In genomic region chr12:52139579-52140062, GRCh38 we compare ENCODE assay signal across 8 cellular contexts. TPM values are rescaled to one million over a fixed set of nuclear protein-coding genes. Genes with fewer than 3 reads are reported as not detected.
A peak's percentile ranks its signal among the peaks of the same experiment; 100 is the strongest.
DNase-seq lines count a peak whose midpoint lies in the region; ATAC-seq, FAIRE-seq and TF ChIP-seq lines count a peak whose summit lies in the region.

No MANE protein-coding gene starts in this region.

- ATAC-seq in HG03135 (IDR thresholded peaks at IDR 0.05; ENCODE audit: unreplicated experiment): no peak

- whole genome bisulfite sequencing in adrenal gland, 4 donors: 23 to 29% (median 27%) methylated on average over 5 of the region's 5 CpGs
- 18% methylated on average over 5 of the region's 5 CpGs for WGBS in liver

- peak; percentile 76 for FAIRE-seq in GM12891 (lab: Jason Lieb, UNC)

- CTCF ChIA-PET in AG04449 (lab: Yijun Ruan, JAX): interaction anchor here (0.7 to 11.1 kb wide), 17 partner anchors 9 to 841 kb away, joined by 3 to 87 read pairs (median 5); no protein-coding TSS in a partner anchor

- DNase-seq in AG04449 (ENCODE audit: low read depth, low spot score): no peak
- no peak for DNase-seq in GM12891 (ENCODE audit: insufficient read length, low spot score)
- peak; percentile 60 for DNase-seq in NCI-H2196 treated with DMSO at 0.1 percent for 48 hours (lab: John Stamatoyannopoulos, UW; ENCODE audit: unreplicated experiment)
- peak in 1 of 7 donors; percentile 47 for DNase-seq in adrenal gland
- no peak for DNase-seq in epidermal melanocyte (ENCODE audit: insufficient read length, low spot score)
- DNase-seq in activated effector memory CD4-positive, alpha-beta T cell treated with anti-CD3 and anti-CD28 coated beads, Interleukin-2, amount 50 U/mL, for 16 hours: no peak

- H3K9ac ChIP-seq in liver (ENCODE audit: low read depth in 1 of 2, low read length in 2 of 2): no peak overlapping the region

- TF ChIP-seq RAD21 in liver (IDR thresholded peaks at IDR 0.05): peak; percentile 67 to 81

- no peaks in the 10 kb centered on the region for H3K36me3 ChIP-seq in adrenal gland (replicated peaks in 1 of 2)
- no peaks in the 10 kb centered on the region for H3K36me3 ChIP-seq in liver (ENCODE audit: control insufficient read depth in 4 of 4, insufficient read depth in 3 of 4, low read depth in 1 of 4, low read length in 3 of 4)

- intact Hi-C loops in adrenal gland (cut with DNase I): loop anchor here (10.0 kb wide), 2 partner anchors 735 to 845 kb away; no protein-coding TSS in a partner anchor

- POLR2A ChIA-PET in AG04449 (lab: Yijun Ruan, JAX): no interaction called here

- TF ChIP-seq CTCF in AG04449 (IDR thresholded peaks at IDR 0.05; ENCODE audit: insufficient read depth, low read length, missing control alignments): peak; percentile 58
- peak; percentile 36 to 60 (median 54) for TF ChIP-seq CTCF in adrenal gland (IDR thresholded peaks at IDR 0.05)
- TF ChIP-seq CTCF in liver (IDR thresholded peaks at IDR 0.05; ENCODE audit: low read depth, low read length, missing input control): peak; percentile 56

- no peak overlapping the region for H3K27ac ChIP-seq in adrenal gland
- H3K27ac ChIP-seq in liver (ENCODE audit: low read depth in 1 of 2, low read length in 2 of 2): no peak overlapping the region

- TF ChIP-seq POLR2A in GM12891 (IDR thresholded peaks at IDR 0.05; ENCODE audit: low read depth, low read length): no peak
- no peak for TF ChIP-seq POLR2A in adrenal gland (IDR thresholded peaks at IDR 0.05)

- H3K4me3 ChIP-seq in AG04449 (ENCODE audit: low read depth, low read length) (no peak overlapping the region), adrenal gland (no peak overlapping the region), liver (ENCODE audit: low read depth in 1 of 3, low read length in 3 of 3) (no peak overlapping the region)

- no peaks in the 10 kb centered on the region for H3K27me3 ChIP-seq in adrenal gland
- H3K27me3 ChIP-seq in liver (ENCODE audit: control insufficient read depth in 4 of 4, insufficient read depth in 4 of 4, low read length in 3 of 4): no peaks in the 10 kb centered on the region

- no peaks in the 10 kb centered on the region for H3K9me3 ChIP-seq in adrenal gland (replicated peaks in 1 of 3)
- H3K9me3 ChIP-seq in liver (ENCODE audit: control insufficient read depth in 4 of 4, low read length in 3 of 4): no peaks in the 10 kb centered on the region

- no peaks in the 10 kb centered on the region for H3K4me1 ChIP-seq in adrenal gland (replicated peaks in 1 of 2)
- H3K4me1 ChIP-seq in liver (ENCODE audit: control insufficient read depth in 4 of 4, insufficient read depth in 4 of 4, low read length in 3 of 4): no peaks in the 10 kb centered on the region

TF ChIP-seq in GM12891, 5 proteins besides CTCF, POLR2A, EP300 and RAD21:
- no peak for TF ChIP-seq POLR2AphosphoS5 (IDR thresholded peaks at IDR 0.05; ENCODE audit: low read depth, low read length)
- TF ChIP-seq SPI1 (IDR thresholded peaks at IDR 0.05; ENCODE audit: low read depth, low read length): no peak
- no peak for TF ChIP-seq TAF1 (IDR thresholded peaks at IDR 0.05; ENCODE audit: low read depth, low read length)
- TF ChIP-seq PAX5 (IDR thresholded peaks at IDR 0.05; ENCODE audit: insufficient read depth, low read length, severe bottlenecking): no peak
- no peak for TF ChIP-seq POU2F2 (IDR thresholded peaks at IDR 0.05; ENCODE audit: low read depth, low read length)

TF ChIP-seq in liver, 16 proteins besides CTCF, POLR2A, EP300 and RAD21:
- no peak for TF ChIP-seq EGR1 (IDR thresholded peaks at IDR 0.05; ENCODE audit: low read depth in 2 of 2)
- TF ChIP-seq HNF4A (conservative IDR thresholded peaks at IDR 0.05): peak in 1 of 2 donors; percentile 9
- no peak for TF ChIP-seq ATF3 (IDR thresholded peaks at IDR 0.05)

RNA-seq across cellular contexts. Expression of gene KRT80, which starts 52.2 kb away (rescaled TPM):
- not detected for polyA plus RNA-seq in GM12891 (2012; ENCODE audit: low read depth, missing spikeins)
- 10 to 100 TPM in 1 of 8 donors, 1 to 10 TPM in 6, under 1 TPM in 1; 0.95 to 14.6 (median 6.3) TPM for total RNA-seq in adrenal gland
- 1 to 10 TPM; 1.8 to 8.8 (median 2.5) TPM for polyA plus RNA-seq in adrenal gland
- under 1 TPM; 0.05 to 0.08 TPM for total RNA-seq in liver
- polyA plus RNA-seq in liver: under 1 TPM; 0.04 to 0.12 TPM
